ENCODE assay signal across 1 cellular context in the genomic region with DNA sequence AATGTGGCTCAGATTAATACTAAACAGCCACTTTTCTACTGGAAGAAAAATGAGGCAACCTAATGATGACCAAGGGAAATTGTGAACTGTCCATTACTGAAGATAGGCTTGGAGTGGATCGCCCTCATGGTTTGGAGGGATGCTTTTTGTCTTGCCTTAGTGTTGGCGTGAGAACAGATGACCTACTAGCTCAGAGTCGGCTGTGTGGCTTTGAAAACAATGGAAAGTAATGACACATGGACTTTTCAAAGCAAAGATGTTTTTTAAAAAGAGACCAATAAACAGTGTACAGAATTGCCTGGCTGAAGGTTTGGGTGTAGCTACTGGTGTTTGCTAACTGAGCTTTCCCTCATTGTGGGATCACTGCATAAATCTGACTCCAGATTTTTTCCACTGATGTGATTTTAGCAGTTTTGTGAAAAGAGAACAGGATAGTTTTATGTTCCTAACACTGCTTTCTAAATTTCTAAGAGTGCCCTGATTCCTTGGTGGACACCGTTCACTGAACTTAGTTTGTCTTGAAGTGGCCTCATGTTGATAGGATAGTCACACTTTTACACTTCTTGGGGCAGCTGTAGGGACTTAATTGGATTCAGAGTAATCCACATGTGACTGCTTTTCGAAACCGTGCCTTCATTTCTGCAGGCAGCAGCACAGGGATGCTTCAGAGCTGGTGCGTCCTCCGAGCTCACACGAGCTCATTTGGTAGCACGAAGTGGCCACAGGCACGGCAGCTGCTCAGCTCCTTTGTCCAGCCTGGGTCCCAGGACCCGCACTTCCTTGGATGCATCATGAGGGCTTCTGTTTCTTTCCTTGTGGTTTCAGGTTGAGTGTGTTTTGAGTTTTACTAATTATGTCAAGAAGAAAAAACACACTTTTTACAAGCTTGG.
TF ChIP-seq lines count a peak whose summit lies in the region.

No MANE protein-coding gene starts in this region.

TF ChIP-seq in GM23338, 12 proteins besides CTCF, POLR2A, EP300 and RAD21 (continued from another document):
- TF ChIP-seq, protein P1, sequence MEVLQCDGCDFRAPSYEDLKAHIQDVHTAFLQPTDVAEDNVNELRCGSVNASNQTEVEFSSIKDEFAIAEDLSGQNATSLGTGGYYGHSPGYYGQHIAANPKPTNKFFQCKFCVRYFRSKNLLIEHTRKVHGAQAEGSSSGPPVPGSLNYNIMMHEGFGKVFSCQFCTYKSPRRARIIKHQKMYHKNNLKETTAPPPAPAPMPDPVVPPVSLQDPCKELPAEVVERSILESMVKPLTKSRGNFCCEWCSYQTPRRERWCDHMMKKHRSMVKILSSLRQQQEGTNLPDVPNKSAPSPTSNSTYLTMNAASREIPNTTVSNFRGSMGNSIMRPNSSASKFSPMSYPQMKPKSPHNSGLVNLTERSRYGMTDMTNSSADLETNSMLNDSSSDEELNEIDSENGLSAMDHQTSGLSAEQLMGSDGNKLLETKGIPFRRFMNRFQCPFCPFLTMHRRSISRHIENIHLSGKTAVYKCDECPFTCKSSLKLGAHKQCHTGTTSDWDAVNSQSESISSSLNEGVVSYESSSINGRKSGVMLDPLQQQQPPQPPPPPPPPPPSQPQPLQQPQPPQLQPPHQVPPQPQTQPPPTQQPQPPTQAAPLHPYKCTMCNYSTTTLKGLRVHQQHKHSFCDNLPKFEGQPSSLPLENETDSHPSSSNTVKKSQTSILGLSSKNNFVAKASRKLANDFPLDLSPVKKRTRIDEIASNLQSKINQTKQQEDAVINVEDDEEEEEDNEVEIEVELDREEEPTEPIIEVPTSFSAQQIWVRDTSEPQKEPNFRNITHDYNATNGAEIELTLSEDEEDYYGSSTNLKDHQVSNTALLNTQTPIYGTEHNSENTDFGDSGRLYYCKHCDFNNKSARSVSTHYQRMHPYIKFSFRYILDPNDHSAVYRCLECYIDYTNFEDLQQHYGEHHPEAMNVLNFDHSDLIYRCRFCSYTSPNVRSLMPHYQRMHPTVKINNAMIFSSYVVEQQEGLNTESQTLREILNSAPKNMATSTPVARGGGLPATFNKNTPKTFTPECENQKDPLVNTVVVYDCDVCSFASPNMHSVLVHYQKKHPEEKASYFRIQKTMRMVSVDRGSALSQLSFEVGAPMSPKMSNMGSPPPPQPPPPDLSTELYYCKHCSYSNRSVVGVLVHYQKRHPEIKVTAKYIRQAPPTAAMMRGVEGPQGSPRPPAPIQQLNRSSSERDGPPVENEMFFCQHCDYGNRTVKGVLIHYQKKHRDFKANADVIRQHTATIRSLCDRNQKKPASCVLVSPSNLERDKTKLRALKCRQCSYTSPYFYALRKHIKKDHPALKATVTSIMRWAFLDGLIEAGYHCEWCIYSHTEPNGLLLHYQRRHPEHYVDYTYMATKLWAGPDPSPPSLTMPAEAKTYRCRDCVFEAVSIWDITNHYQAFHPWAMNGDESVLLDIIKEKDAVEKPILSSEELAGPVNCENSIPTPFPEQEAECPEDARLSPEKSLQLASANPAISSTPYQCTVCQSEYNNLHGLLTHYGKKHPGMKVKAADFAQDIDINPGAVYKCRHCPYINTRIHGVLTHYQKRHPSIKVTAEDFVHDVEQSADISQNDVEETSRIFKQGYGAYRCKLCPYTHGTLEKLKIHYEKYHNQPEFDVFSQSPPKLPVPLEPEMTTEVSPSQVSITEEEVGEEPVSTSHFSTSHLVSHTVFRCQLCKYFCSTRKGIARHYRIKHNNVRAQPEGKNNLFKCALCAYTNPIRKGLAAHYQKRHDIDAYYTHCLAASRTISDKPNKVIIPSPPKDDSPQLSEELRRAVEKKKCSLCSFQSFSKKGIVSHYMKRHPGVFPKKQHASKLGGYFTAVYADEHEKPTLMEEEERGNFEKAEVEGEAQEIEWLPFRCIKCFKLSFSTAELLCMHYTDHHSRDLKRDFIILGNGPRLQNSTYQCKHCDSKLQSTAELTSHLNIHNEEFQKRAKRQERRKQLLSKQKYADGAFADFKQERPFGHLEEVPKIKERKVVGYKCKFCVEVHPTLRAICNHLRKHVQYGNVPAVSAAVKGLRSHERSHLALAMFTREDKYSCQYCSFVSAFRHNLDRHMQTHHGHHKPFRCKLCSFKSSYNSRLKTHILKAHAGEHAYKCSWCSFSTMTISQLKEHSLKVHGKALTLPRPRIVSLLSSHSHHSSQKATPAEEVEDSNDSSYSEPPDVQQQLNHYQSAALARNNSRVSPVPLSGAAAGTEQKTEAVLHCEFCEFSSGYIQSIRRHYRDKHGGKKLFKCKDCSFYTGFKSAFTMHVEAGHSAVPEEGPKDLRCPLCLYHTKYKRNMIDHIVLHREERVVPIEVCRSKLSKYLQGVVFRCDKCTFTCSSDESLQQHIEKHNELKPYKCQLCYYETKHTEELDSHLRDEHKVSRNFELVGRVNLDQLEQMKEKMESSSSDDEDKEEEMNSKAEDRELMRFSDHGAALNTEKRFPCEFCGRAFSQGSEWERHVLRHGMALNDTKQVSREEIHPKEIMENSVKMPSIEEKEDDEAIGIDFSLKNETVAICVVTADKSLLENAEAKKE (CRISPR knock-in tag; IDR thresholded peaks at IDR 0.05): no peak
- TF ChIP-seq EZH2phosphoT487 (IDR thresholded peaks at IDR 0.05; ENCODE audit: unreplicated experiment) (no peak), ZNF114 (CRISPR knock-in tag; IDR thresholded peaks at IDR 0.05) (no peak), JUNB (IDR thresholded peaks at IDR 0.05; ENCODE audit: unreplicated experiment) (no peak), POLR2AphosphoS5 (IDR thresholded peaks at IDR 0.05; ENCODE audit: low read depth) (no peak), ETS1 (IDR thresholded peaks at IDR 0.05) (no peak), NANOG (IDR thresholded peaks at IDR 0.05; ENCODE audit: borderline replicate concordance) (no peak), ZNF331 (CRISPR knock-in tag; IDR thresholded peaks at IDR 0.05; ENCODE audit: low read depth) (no peak), STAT1 (IDR thresholded peaks at IDR 0.05; ENCODE audit: unreplicated experiment) (no peak), EZH2 (IDR thresholded peaks at IDR 0.05; ENCODE audit: low read depth, unreplicated experiment) (no peak)
- TF ChIP-seq, protein P2, sequence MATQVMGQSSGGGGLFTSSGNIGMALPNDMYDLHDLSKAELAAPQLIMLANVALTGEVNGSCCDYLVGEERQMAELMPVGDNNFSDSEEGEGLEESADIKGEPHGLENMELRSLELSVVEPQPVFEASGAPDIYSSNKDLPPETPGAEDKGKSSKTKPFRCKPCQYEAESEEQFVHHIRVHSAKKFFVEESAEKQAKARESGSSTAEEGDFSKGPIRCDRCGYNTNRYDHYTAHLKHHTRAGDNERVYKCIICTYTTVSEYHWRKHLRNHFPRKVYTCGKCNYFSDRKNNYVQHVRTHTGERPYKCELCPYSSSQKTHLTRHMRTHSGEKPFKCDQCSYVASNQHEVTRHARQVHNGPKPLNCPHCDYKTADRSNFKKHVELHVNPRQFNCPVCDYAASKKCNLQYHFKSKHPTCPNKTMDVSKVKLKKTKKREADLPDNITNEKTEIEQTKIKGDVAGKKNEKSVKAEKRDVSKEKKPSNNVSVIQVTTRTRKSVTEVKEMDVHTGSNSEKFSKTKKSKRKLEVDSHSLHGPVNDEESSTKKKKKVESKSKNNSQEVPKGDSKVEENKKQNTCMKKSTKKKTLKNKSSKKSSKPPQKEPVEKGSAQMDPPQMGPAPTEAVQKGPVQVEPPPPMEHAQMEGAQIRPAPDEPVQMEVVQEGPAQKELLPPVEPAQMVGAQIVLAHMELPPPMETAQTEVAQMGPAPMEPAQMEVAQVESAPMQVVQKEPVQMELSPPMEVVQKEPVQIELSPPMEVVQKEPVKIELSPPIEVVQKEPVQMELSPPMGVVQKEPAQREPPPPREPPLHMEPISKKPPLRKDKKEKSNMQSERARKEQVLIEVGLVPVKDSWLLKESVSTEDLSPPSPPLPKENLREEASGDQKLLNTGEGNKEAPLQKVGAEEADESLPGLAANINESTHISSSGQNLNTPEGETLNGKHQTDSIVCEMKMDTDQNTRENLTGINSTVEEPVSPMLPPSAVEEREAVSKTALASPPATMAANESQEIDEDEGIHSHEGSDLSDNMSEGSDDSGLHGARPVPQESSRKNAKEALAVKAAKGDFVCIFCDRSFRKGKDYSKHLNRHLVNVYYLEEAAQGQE (IDR thresholded peaks at IDR 0.05; ENCODE audit: unreplicated experiment): no peak
